ENCODE assay signal across 24 cellular contexts in the genomic region with DNA sequence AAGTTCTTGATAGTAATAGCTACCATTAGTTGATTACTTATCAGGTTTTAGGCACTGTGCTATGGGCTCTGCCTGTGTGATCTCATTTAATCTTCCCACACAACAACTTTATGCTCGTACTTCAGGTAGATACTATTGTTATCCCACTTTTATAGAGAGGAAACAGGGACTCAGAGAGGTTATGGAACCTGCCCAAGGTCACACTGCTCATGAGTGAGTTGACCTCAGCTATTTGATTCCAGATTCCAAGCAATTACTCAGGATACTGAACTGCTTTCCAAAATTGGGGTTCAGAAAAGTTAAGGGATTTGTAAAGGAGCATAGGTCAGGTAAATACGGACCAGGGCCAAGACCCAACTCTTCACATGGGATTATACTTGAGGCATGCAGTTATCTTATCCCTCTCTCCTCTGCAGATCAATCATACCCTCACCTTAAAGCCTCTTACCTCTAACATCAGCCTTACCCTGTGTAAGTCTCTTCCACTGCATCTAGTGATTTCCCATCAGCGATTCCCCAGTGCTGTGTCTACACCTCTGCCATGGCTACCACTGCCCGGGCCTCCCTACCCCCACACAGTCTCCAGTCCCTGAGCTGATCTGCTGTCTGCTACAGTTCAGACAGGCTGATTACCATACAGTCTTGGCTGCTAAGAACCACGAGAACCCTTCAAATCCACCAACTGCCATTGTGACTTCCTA.
DNase-seq lines count a peak whose midpoint lies in the region; ATAC-seq and TF ChIP-seq lines count a peak whose summit lies in the region.
"Had no signal": no experiment of that assay in that cellular context is flagged by ENCODE, and none has a peak within 500 bp of the region (broad histone marks: within the 10 kb centered on the region; RNA-seq: fewer than 3 reads in every experiment).

No MANE protein-coding gene starts in this region.

- no peaks in the 10 kb centered on the region for H3K79me2 ChIP-seq in H9 (ENCODE audit: insufficient read depth, low read length)

- no peak overlapping the region for H2BK12ac ChIP-seq in H9 (ENCODE audit: insufficient read length, low read depth, low read length)

- no peak overlapping the region for H2BK120ac ChIP-seq in H9 (ENCODE audit: low read depth, low read length, poor library complexity, severe bottlenecking)

- H3K4me1 ChIP-seq in H9 (ENCODE audit: insufficient read depth, low read length), result no peaks in the 10 kb centered on the region
- H3K4me1 ChIP-seq: uterus had no signal

- no peak for TF ChIP-seq POLR2A in lower leg skin (IDR thresholded peaks at IDR 0.05)

- H4K20me1 ChIP-seq in H9 (ENCODE audit: control insufficient read depth, insufficient read depth, insufficient read length), result no peaks in the 10 kb centered on the region
- H4K20me1 ChIP-seq: BLaER1 treated with 17β-estradiol and CSF1 and Interleukin-3, amounts not matched to agents 10 nM and 100 nM had no signal

- H3K9me3 Mint-ChIP-seq in H9 (no peaks in the 10 kb centered on the region), WTC11 (no peaks in the 10 kb centered on the region), osteocyte (ENCODE audit: unreplicated experiment) (no peaks in the 10 kb centered on the region)
- H3K9me3 Mint-ChIP-seq: activated CD4-positive, alpha-beta T cell treated with anti-CD3 and anti-CD28 coated beads, Interleukin-2, amount 10 ng/mL, durations not matched to agents 7 days and 5 days; activated naive CD4-positive, alpha-beta T cell treated with anti-CD3 and anti-CD28 coated beads, Interleukin-2, amount 10 ng/mL, durations not matched to agents 7 days and 5 days; activated T-helper 1 cell treated with anti-CD3 and anti-CD28 coated beads, Interleukin-12 subunit alpha, Interleukin-12 subunit beta, Interleukin-2, Interleukin-4 antibody, amounts not matched to agents 30 ng/mL and 10 ng/mL and 1 ng/mL, durations not matched to agents 14 hours and 24 hours and 36 hours had no signal

- no peak overlapping the region for H3K14ac ChIP-seq in H9 (ENCODE audit: insufficient read depth, low read length)

- no peak overlapping the region for H4K8ac ChIP-seq in H9 (replicated peaks; ENCODE audit: insufficient read length, low read depth, low read length)

- no peak overlapping the region for H2AFZ ChIP-seq in H9 (ENCODE audit: low read length)

- no peak overlapping the region for H4K5ac ChIP-seq in H9 (ENCODE audit: insufficient read length, low read depth, low read length)

- peaks cover 4% of the 10 kb centered on the region in 2 experiments; a peak in 2 of 4 replicates for H3K4me1 Mint-ChIP-seq in H9
- H3K4me1 Mint-ChIP-seq in WTC11, result peaks cover 15% of the 10 kb centered on the region
- H3K4me1 Mint-ChIP-seq in osteocyte (ENCODE audit: unreplicated experiment), result peaks cover 44% of the 10 kb centered on the region
- H3K4me1 Mint-ChIP-seq: activated CD4-positive, alpha-beta T cell treated with anti-CD3 and anti-CD28 coated beads, Interleukin-2, amount 10 ng/mL, durations not matched to agents 7 days and 5 days; activated CD8-positive, alpha-beta memory T cell treated with anti-CD3 and anti-CD28 coated beads, Interleukin-2, amount 10 ng/mL, durations not matched to agents 7 days and 5 days; activated naive CD4-positive, alpha-beta T cell treated with anti-CD3 and anti-CD28 coated beads, Interleukin-2, amount 10 ng/mL, durations not matched to agents 7 days and 5 days had no signal

- H3K27me3 ChIP-seq in H9 (ENCODE audit: insufficient read depth, low read length), result no peaks in the 10 kb centered on the region; the same call in 1 of the 2 replicates
- H3K27me3 ChIP-seq: BLaER1 treated with 17β-estradiol and CSF1 and Interleukin-3, amounts not matched to agents 10 nM and 100 nM; pancreas; uterus had no signal

- no peak overlapping the region for H3K56ac ChIP-seq in H9 (ENCODE audit: insufficient read length, low read depth, low read length)

- no peak overlapping the region for H4K91ac ChIP-seq in H9 (ENCODE audit: insufficient read length, low read depth, low read length)

- H3K9ac ChIP-seq in H9 (ENCODE audit: extremely low read depth, insufficient read length, low read length), result no peak overlapping the region

- CTCF ChIA-PET in WTC11 (lab: Charles Lee), result no interaction called here

- no peak overlapping the region for H3K4me3 ChIP-seq in lower leg skin (ENCODE audit: low read depth, poor library complexity, severe bottlenecking)
- H3K4me3 ChIP-seq: BLaER1 treated with 17β-estradiol and CSF1 and Interleukin-3, amounts not matched to agents 10 nM and 100 nM; GM12878; pancreas; uterus had no signal

- no peak overlapping the region for H3T11ph ChIP-seq in H9 (ENCODE audit: low read length)

- H2BK20ac ChIP-seq in H9 (ENCODE audit: low read depth, low read length, poor library complexity, severe bottlenecking), result no peak overlapping the region

- H3K4me3 Mint-ChIP-seq in H9 (no peak overlapping the region), WTC11 (no peak overlapping the region), osteocyte (ENCODE audit: unreplicated experiment) (no peak overlapping the region)
- H3K4me3 Mint-ChIP-seq: activated CD4-positive, alpha-beta T cell treated with anti-CD3 and anti-CD28 coated beads, Interleukin-2, amount 10 ng/mL, durations not matched to agents 7 days and 5 days; activated CD8-positive, alpha-beta memory T cell treated with anti-CD3 and anti-CD28 coated beads, Interleukin-2, amount 10 ng/mL, durations not matched to agents 7 days and 5 days; activated naive CD4-positive, alpha-beta T cell treated with anti-CD3 and anti-CD28 coated beads, Interleukin-2, amount 10 ng/mL, durations not matched to agents 7 days and 5 days; activated T-helper 1 cell treated with anti-CD3 and anti-CD28 coated beads, Interleukin-12 subunit alpha, Interleukin-12 subunit beta, Interleukin-2, Interleukin-4 antibody, amounts not matched to agents 30 ng/mL and 10 ng/mL and 1 ng/mL, durations not matched to agents 14 hours and 24 hours and 36 hours; naive thymus-derived CD4-positive, alpha-beta T cell had no signal

- H2AK5ac ChIP-seq in H9 (ENCODE audit: insufficient read length, low read length), result no peak overlapping the region

- H3K27me3 Mint-ChIP-seq in H9 (ENCODE audit: low read depth), result no peaks in the 10 kb centered on the region
- no peaks in the 10 kb centered on the region for H3K27me3 Mint-ChIP-seq in WTC11 (ENCODE audit: low read depth)
- H3K27me3 Mint-ChIP-seq in osteocyte (ENCODE audit: unreplicated experiment), result no peaks in the 10 kb centered on the region

- H3K4me2 ChIP-seq in H9 (ENCODE audit: insufficient read depth, insufficient read length, low read length), result no peak overlapping the region

- no peaks in the 10 kb centered on the region for H3K9me3 ChIP-seq in H9 (ENCODE audit: control insufficient read depth, low read depth, low read length)
- H3K9me3 ChIP-seq: BLaER1 treated with 17β-estradiol and CSF1 and Interleukin-3, amounts not matched to agents 10 nM and 100 nM; pancreas; uterus had no signal

- no peaks in the 10 kb centered on the region for H3K23me2 ChIP-seq in H9 (ENCODE audit: insufficient read length, low read depth, low read length, poor library complexity, severe bottlenecking)

- intact Hi-C loops in left cardiac atrium (cut with DNase I), result no loop called here
- intact Hi-C loops in lower leg skin (cut with DNase I; ENCODE audit: low total_unique reads), result no loop called here

- H3K27ac Mint-ChIP-seq in H9 (peak overlapping the region in 2 of 3 experiments; percentile 11 to 59; a peak in 2 of 7 replicates), WTC11 (peak overlapping the region; percentile 69; the same call in 1 of the 2 replicates), osteocyte (ENCODE audit: unreplicated experiment) (peak overlapping the region; percentile 5)
- H3K27ac Mint-ChIP-seq: activated CD4-positive, alpha-beta T cell treated with anti-CD3 and anti-CD28 coated beads, Interleukin-2, amount 10 ng/mL, durations not matched to agents 7 days and 5 days; activated CD8-positive, alpha-beta memory T cell treated with anti-CD3 and anti-CD28 coated beads, Interleukin-2, amount 10 ng/mL, durations not matched to agents 7 days and 5 days; activated naive CD4-positive, alpha-beta T cell treated with anti-CD3 and anti-CD28 coated beads, Interleukin-2, amount 10 ng/mL, durations not matched to agents 7 days and 5 days; activated T-helper 1 cell treated with anti-CD3 and anti-CD28 coated beads, Interleukin-12 subunit alpha, Interleukin-12 subunit beta, Interleukin-2, Interleukin-4 antibody, amounts not matched to agents 30 ng/mL and 10 ng/mL and 1 ng/mL, durations not matched to agents 14 hours and 24 hours and 36 hours had no signal

- POLR2A ChIA-PET in WTC11 (lab: Charles Lee), result no interaction called here

- ATAC-seq in WTC11 (peak; percentile 58; the same call in 1 of the 2 replicates), left cardiac atrium (peak; percentile 17 to 50), GM19397 (IDR thresholded peaks at IDR 0.05; ENCODE audit: unreplicated experiment) (no peak)
- ATAC-seq: activated CD8-positive, alpha-beta memory T cell treated with anti-CD3 and anti-CD28 coated beads, Interleukin-2, amount 10 ng/mL, durations not matched to agents 7 days and 5 days; GM12878; naive thymus-derived CD4-positive, alpha-beta T cell; pancreas had no signal

- no peak for TF ChIP-seq CTCF in H9 (conservative IDR thresholded peaks at IDR 0.05)
- TF ChIP-seq CTCF in WTC11 (IDR thresholded peaks at IDR 0.05), result no peak
- no peak for TF ChIP-seq CTCF in osteocyte (IDR thresholded peaks at IDR 0.05)
- TF ChIP-seq CTCF in lower leg skin (IDR thresholded peaks at IDR 0.05), result no peak

- no peak overlapping the region for H2BK5ac ChIP-seq in H9 (ENCODE audit: insufficient read length, low read length)

- H3K18ac ChIP-seq in H9 (ENCODE audit: insufficient read length, low read depth, low read length), result no peak overlapping the region

- WGBS in H9 (ENCODE audit: extremely low coverage, insufficient read length, low lambda C conversion rate), result no CpG with 5 or more reads among the region's 5 CpGs
- WGBS in lower leg skin, 2 donors, result 83 to 87% methylated on average over 5 of the region's 5 CpGs

- H3K36me3 Mint-ChIP-seq in H9 (ENCODE audit: insufficient read depth in 1 of 3, low read depth in 3 of 3) (peaks cover 3 to 12% (median 5%) of the 10 kb centered on the region in 3 experiments; a peak in 4 of 7 replicates), WTC11 (peaks cover 5% of the 10 kb centered on the region; the same call in 1 of the 2 replicates), osteocyte (ENCODE audit: unreplicated experiment) (peaks cover 44% of the 10 kb centered on the region)
- H3K36me3 Mint-ChIP-seq: activated CD8-positive, alpha-beta memory T cell treated with anti-CD3 and anti-CD28 coated beads, Interleukin-2, amount 10 ng/mL, durations not matched to agents 7 days and 5 days; activated naive CD4-positive, alpha-beta T cell treated with anti-CD3 and anti-CD28 coated beads, Interleukin-2, amount 10 ng/mL, durations not matched to agents 7 days and 5 days; naive thymus-derived CD4-positive, alpha-beta T cell had no signal

- H3K27ac ChIP-seq in H9 (ENCODE audit: insufficient read length, low read depth, low read length), result no peak overlapping the region
- H3K27ac ChIP-seq: pancreas, uterus had no signal

- no peaks in the 10 kb centered on the region for H3K79me1 ChIP-seq in H9 (ENCODE audit: insufficient read depth, low read depth, low read length, poor library complexity, severe bottlenecking)

- H3K4ac ChIP-seq in H9 (ENCODE audit: low read depth, low read length), result no peak overlapping the region

- DNase-seq in H9 (no peak), WTC11 (ENCODE audit: low spot score) (no peak), left cardiac atrium (no peak), osteocyte (ENCODE audit: extremely low spot score, unreplicated experiment) (no peak), NCI-H1694 (lab: John Stamatoyannopoulos, UW) (no peak), amygdala (lab: John Stamatoyannopoulos, UW) (no peak), lower leg skin (ENCODE audit: low spot score in 2 of 2) (no peak)
- DNase-seq: activated CD4-positive, alpha-beta T cell treated with anti-CD3 and anti-CD28 coated beads, Interleukin-2, amount 10 ng/mL, durations not matched to agents 7 days and 5 days; activated CD8-positive, alpha-beta memory T cell treated with anti-CD3 and anti-CD28 coated beads, Interleukin-2, amount 10 ng/mL, durations not matched to agents 7 days and 5 days; activated naive CD4-positive, alpha-beta T cell treated with anti-CD3 and anti-CD28 coated beads, Interleukin-2, amount 10 ng/mL, durations not matched to agents 7 days and 5 days; amniotic stem cell; COR-L47; DND-41; naive thymus-derived CD4-positive, alpha-beta T cell; NCI-H2171 treated with DMSO at 0.1 percent for 48 hours; NCI-H526 treated with DMSO at 0.1 percent for 48 hours; pancreas; stimulated activated CD4-positive, alpha-beta T cell treated with anti-CD3 and anti-CD28 coated beads, Interleukin-4, amount 100 ng/mL, for 4 hours; stimulated activated naive CD4-positive, alpha-beta T cell; uterus had no signal

- no peak overlapping the region for H2BK15ac ChIP-seq in H9 (ENCODE audit: low read depth, low read length)

- H3K23ac ChIP-seq in H9 (ENCODE audit: insufficient read length, low read depth, low read length), result no peak overlapping the region

Comparison
In these comparisons a context has a peak if more than half of its experiments do, and no peak if none do; other contexts are left out.
1. H3K27ac Mint-ChIP-seq: peak in every context shown above with its lines; median percentile 69 in WTC11; 35 in H9; 5 in osteocyte.